ENCODE assay signal across 26 cellular contexts in genomic region chr3:5300638-5301037, GRCh38.
"Had no signal": no experiment of that assay in that cellular context is flagged by ENCODE, and none has a peak within 500 bp of the region (broad histone marks: within the 10 kb centered on the region; RNA-seq: fewer than 3 reads in every experiment).

No MANE protein-coding gene starts in this region.

- H3K27ac ChIP-seq: neural progenitor cell, ovary, parathyroid adenoma, psoas muscle, right lobe of liver, sigmoid colon, stomach, thoracic aorta, thyroid gland, tibial nerve, upper lobe of left lung, vagina had no signal

- ATAC-seq: naive thymus-derived CD8-positive, alpha-beta T cell; natural killer cell treated with Interleukin-12 subunit alpha and Interleukin-12 subunit beta and Interleukin-15 and Interleukin-18, amount 100 ng/mL, for 72 hours; psoas muscle; right lobe of liver; stimulated activated effector memory CD8-positive, alpha-beta T cell treated with anti-CD3 and anti-CD28 coated beads, Interleukin-12 subunit alpha, Interleukin-12 subunit beta, amount 100 ng/mL, for 72 hours; stimulated activated naive B cell treated with anti-CD40 and anti-IgM and Interleukin-4, amounts not matched to agents 10 μg/mL and 1 μg/mL and 100 μg/mL, for 72 hours had no signal

- H3K4me3 ChIP-seq: neural progenitor cell, ovary, psoas muscle, right lobe of liver, sigmoid colon, stomach, thoracic aorta, thyroid gland, tibial nerve, upper lobe of left lung, vagina had no signal

- H3K27me3 ChIP-seq: neural progenitor cell, ovary, right lobe of liver, sigmoid colon, stomach, thyroid gland, tibial nerve, upper lobe of left lung, vagina had no signal

- H3K9me3 ChIP-seq: ovary, psoas muscle, right lobe of liver, sigmoid colon, thoracic aorta, thyroid gland, tibial nerve, upper lobe of left lung, vagina had no signal

- H3K4me1 ChIP-seq: neural progenitor cell, parathyroid adenoma, psoas muscle, right lobe of liver, sigmoid colon, thyroid gland, tibial nerve, upper lobe of left lung, vagina had no signal

- DNase-seq: naive thymus-derived CD8-positive, alpha-beta T cell; nephron progenitor cell; occipital lobe; ovary; posterior cingulate gyrus; psoas muscle; right lobe of liver; sigmoid colon; small intestine; stimulated activated CD4-positive, alpha-beta T cell treated with anti-CD3 and anti-CD28 coated beads, Interleukin-15, amount 100 ng/mL, for 24 hours; stimulated activated CD4-positive, alpha-beta T cell treated with anti-CD3 and anti-CD28 coated beads, Interleukin-2, amount 100 ng/mL, for 24 hours; stimulated activated CD4-positive, alpha-beta T cell treated with anti-CD3 and anti-CD28 coated beads, Interleukin-2, amount 100 ng/mL, for 48 hours; stimulated activated CD4-positive, alpha-beta T cell treated with anti-CD3 and anti-CD28 coated beads, Interleukin-4, amount 100 ng/mL, for 24 hours; stimulated activated naive B cell treated with anti-CD40 and anti-IgM and Interleukin-4, amounts not matched to agents 10 μg/mL and 1 μg/mL and 100 μg/mL, for 72 hours; stimulated activated naive CD4-positive, alpha-beta T cell treated with Interleukin-2 at 50 U/mL for 16 hours; stomach; thyroid gland; trophoblast cell; upper lobe of left lung had no signal

- H3K36me3 ChIP-seq: neural progenitor cell, ovary, right lobe of liver, sigmoid colon, stomach, thoracic aorta, thyroid gland, tibial nerve, upper lobe of left lung, vagina had no signal
